Comparison of ENCODE assay signal across 10 cellular contexts in the genomic region with DNA sequence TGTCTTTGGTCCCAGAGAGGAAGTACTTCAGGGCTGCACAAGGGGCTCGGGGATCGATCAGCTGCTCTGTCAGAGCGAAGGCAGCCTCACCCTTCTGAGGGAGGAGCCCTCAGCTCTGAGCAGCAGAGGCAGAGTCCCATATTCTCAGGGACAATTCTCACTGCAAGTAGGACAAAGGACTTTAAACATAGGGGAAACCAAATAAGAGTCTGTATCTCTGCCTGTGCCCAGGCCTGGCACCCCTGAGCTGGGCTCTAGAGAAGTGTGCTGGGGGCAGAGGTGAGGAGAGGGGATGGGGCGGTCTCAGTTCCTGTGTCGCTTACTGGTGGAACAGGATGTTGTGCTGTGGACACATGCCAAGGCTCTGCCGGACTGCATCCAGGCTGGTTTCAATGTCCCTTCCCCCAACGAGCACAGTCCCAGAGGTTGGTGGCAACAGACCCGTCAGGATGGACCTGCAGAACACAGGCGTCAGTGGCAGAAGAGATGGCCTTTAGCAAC.
DNase-seq lines count a peak whose midpoint lies in the region; ATAC-seq and TF ChIP-seq lines count a peak whose summit lies in the region.
"Had no signal": no experiment of that assay in that cellular context is flagged by ENCODE, and none has a peak within 500 bp of the region (broad histone marks: within the 10 kb centered on the region; RNA-seq: fewer than 3 reads in every experiment).

No MANE protein-coding gene starts in this region.

- ATAC-seq in Panc1 (peak; percentile 46), HG02973 (IDR thresholded peaks at IDR 0.05; ENCODE audit: unreplicated experiment) (no peak), HG02798 (IDR thresholded peaks at IDR 0.05; ENCODE audit: poor library complexity, unreplicated experiment) (no peak)

- peaks cover 28% of the 10 kb centered on the region for H3K4me1 Mint-ChIP-seq in neural crest cell
- H3K4me1 Mint-ChIP-seq in CD4-positive, alpha-beta memory T cell: peaks cover 0 to 6% (median 0%) of the 10 kb centered on the region in 4 donors

- in situ Hi-C loops in Panc1 (cut with HindIII; ENCODE audit: low pct_unique_long_range_greater_than_20kb, low sequenced_read_pairs): no loop called here

- WGBS in esophagus muscularis mucosa: 67% methylated on average over 5 of the region's 9 CpGs

- POLR2A ChIA-PET in Panc1 (lab: Charles Lee): interaction anchor here (0.9 kb wide), 1 partner anchor 414 kb away, joined by 10 read pairs; no protein-coding TSS in a partner anchor
- POLR2A ChIA-PET in CD4-positive, alpha-beta memory T cell (lab: Charles Lee; ENCODE audit: partially characterized antibody): no interaction called here

- H3K27me3 ChIP-seq in Panc1 (ENCODE audit: control insufficient read depth, insufficient read depth, low read length): no peaks in the 10 kb centered on the region
- no peaks in the 10 kb centered on the region for H3K27me3 ChIP-seq in esophagus muscularis mucosa
- H3K27me3 ChIP-seq in CD4-positive, alpha-beta memory T cell (ENCODE audit: insufficient read depth, low read length): no peaks in the 10 kb centered on the region

- H3K27ac ChIP-seq in C4-2B (peak overlapping the region; percentile 27), Panc1 (ENCODE audit: low read length) (peak overlapping the region; percentile 94), esophagus muscularis mucosa (replicated peaks in 1 of 4) (peak overlapping the region; percentile 60 to 78 (median 66))
- no peak overlapping the region for H3K27ac ChIP-seq in CD4-positive, alpha-beta memory T cell (ENCODE audit: low read depth, low read length)

- CTCF ChIA-PET in Panc1 (lab: Charles Lee): interaction anchor here (0.6 to 1.5 kb wide), 5 partner anchors 18 to 289 kb away, joined by 3 to 13 read pairs (median 6); no protein-coding TSS in a partner anchor
- CTCF ChIA-PET in CD4-positive, alpha-beta memory T cell (lab: Charles Lee; ENCODE audit: partially characterized antibody): interaction anchor here (0.6 to 2.8 kb wide), 8 partner anchors 9 to 810 kb away, joined by 3 to 18 read pairs (median 4); no protein-coding TSS in a partner anchor

- no peak for TF ChIP-seq EP300 in esophagus muscularis mucosa (IDR thresholded peaks at IDR 0.05)

- no peaks in the 10 kb centered on the region for H3K36me3 Mint-ChIP-seq in neural crest cell (ENCODE audit: low read depth)
- H3K36me3 Mint-ChIP-seq in CD4-positive, alpha-beta memory T cell: no peaks in the 10 kb centered on the region

- BruUV-seq in Panc1 (replicated peaks; lab: Mats Ljungman, UMichigan): no TSS peak

- TF ChIP-seq POLR2A in esophagus muscularis mucosa (IDR thresholded peaks at IDR 0.05; ENCODE audit: low read depth): no peak

- H3K4me3 Mint-ChIP-seq in neural crest cell: no peak overlapping the region
- no peak overlapping the region for H3K4me3 Mint-ChIP-seq in CD4-positive, alpha-beta memory T cell

- no peak for DNase-seq in Panc1 (ENCODE audit: low read depth, low spot score)
- DNase-seq in esophagus muscularis mucosa (ENCODE audit: extremely low spot score): no peak
- no peak for DNase-seq in neural crest cell (ENCODE audit: low read depth, low spot score)
- DNase-seq in activated effector memory CD4-positive, alpha-beta T cell treated with Interleukin-2 at 50 U/mL for 16 hours: no peak
- no peak for DNase-seq in CD4-positive, alpha-beta memory T cell
- DNase-seq: activated CD4-positive, alpha-beta T cell treated with anti-CD3 and anti-CD28 coated beads for 48 hours; NCI-H1930 had no signal

- intact Hi-C loops in Panc1 (cut with micrococcal nuclease; ENCODE audit: unreplicated experiment): loop anchor here (10.0 kb wide), 1 partner anchor 190 kb away; a partner anchor contains a TSS
- intact Hi-C loops in esophagus muscularis mucosa (cut with DNase I): no loop called here
- intact Hi-C loops in CD4-positive, alpha-beta memory T cell (cut with micrococcal nuclease): no loop called here

- H3K4me1 ChIP-seq in Panc1 (ENCODE audit: control insufficient read depth, insufficient read depth, low read length): peaks cover 39% of the 10 kb centered on the region
- H3K4me1 ChIP-seq in esophagus muscularis mucosa: peaks cover 36 to 61% (median 38%) of the 10 kb centered on the region in 4 donors
- no peaks in the 10 kb centered on the region for H3K4me1 ChIP-seq in CD4-positive, alpha-beta memory T cell (ENCODE audit: insufficient read depth, low read length)

- no peaks in the 10 kb centered on the region for H3K27me3 Mint-ChIP-seq in neural crest cell (ENCODE audit: low read depth)
- peaks cover 11 to 21% of the 10 kb centered on the region in 2 donors for H3K27me3 Mint-ChIP-seq in CD4-positive, alpha-beta memory T cell

- peaks cover 4% of the 10 kb centered on the region for H3K9me3 Mint-ChIP-seq in neural crest cell
- no peaks in the 10 kb centered on the region for H3K9me3 Mint-ChIP-seq in CD4-positive, alpha-beta memory T cell

- no peak overlapping the region for H3K4me3 ChIP-seq in Panc1 (ENCODE audit: low read depth in 2 of 2, low read length in 2 of 2)
- H3K4me3 ChIP-seq in esophagus muscularis mucosa: no peak overlapping the region
- H3K4me3 ChIP-seq in CD4-positive, alpha-beta memory T cell (ENCODE audit: low read length in 2 of 2): no peak overlapping the region

- H3K27ac Mint-ChIP-seq in neural crest cell (ENCODE audit: unreplicated experiment): peak overlapping the region; percentile 93
- peak overlapping the region in 1 of 7 donors; percentile 68 for H3K27ac Mint-ChIP-seq in CD4-positive, alpha-beta memory T cell

- H3K36me3 ChIP-seq in Panc1 (ENCODE audit: control insufficient read depth, insufficient read depth, low read length): no peaks in the 10 kb centered on the region
- H3K36me3 ChIP-seq in esophagus muscularis mucosa: no peaks in the 10 kb centered on the region
- no peaks in the 10 kb centered on the region for H3K36me3 ChIP-seq in CD4-positive, alpha-beta memory T cell (ENCODE audit: insufficient read depth, low read length)

- no peaks in the 10 kb centered on the region for H3K9me3 ChIP-seq in Panc1 (ENCODE audit: control insufficient read depth, insufficient read depth, low read depth, low read length)
- no peaks in the 10 kb centered on the region for H3K9me3 ChIP-seq in esophagus muscularis mucosa
- H3K9me3 ChIP-seq in CD4-positive, alpha-beta memory T cell (ENCODE audit: control insufficient read depth in 1 of 2, low read length in 2 of 2): no peaks in the 10 kb centered on the region

- TF ChIP-seq CTCF in C4-2B (conservative IDR thresholded peaks at IDR 0.05) (no peak), Panc1 (IDR thresholded peaks at IDR 0.05) (no peak), esophagus muscularis mucosa (IDR thresholded peaks at IDR 0.05) (no peak), neural crest cell (conservative IDR thresholded peaks at IDR 0.05) (no peak)
